In genomic region chr10:125048101-125048864, GRCh38 we compare ENCODE assay signal across 8 cellular contexts.
DNase-seq lines count a peak whose midpoint lies in the region; ATAC-seq and TF ChIP-seq lines count a peak whose summit lies in the region.

No MANE protein-coding gene starts in this region.

- DNase-seq in DMS53 treated with DMSO at 0.1 percent for 48 hours (lab: John Stamatoyannopoulos, UW; ENCODE audit: unreplicated experiment) (peak; percentile 73), RWPE2 (ENCODE audit: low spot score) (no peak), glomerular visceral epithelial cell (ENCODE audit: extremely low spot score) (peak; percentile 84), trophoblast cell (peak; percentile 88 to 93), uterus (peak; percentile 89 to 90)
- DNase-seq in activated effector memory CD4-positive, alpha-beta T cell treated with anti-CD3 and anti-CD28 coated beads, Interleukin-2, amount 50 U/mL, for 16 hours, result peak; percentile 80

- peaks cover 6% of the 10 kb centered on the region for H3K79me2 ChIP-seq in trophoblast cell (ENCODE audit: control insufficient read depth, insufficient read depth, low read length, poor library complexity)

- no peak overlapping the region for H2BK5ac ChIP-seq in trophoblast cell (ENCODE audit: low read depth, low read length, poor library complexity)

- no CpG with 5 or more reads among the region's 16 CpGs for WGBS in trophoblast cell (ENCODE audit: extremely low coverage, insufficient coverage, insufficient read length)

- no peak overlapping the region for H4K91ac ChIP-seq in trophoblast cell (ENCODE audit: low read depth, low read length)

- H3K36me3 ChIP-seq in HUES48 (ENCODE audit: control insufficient read depth, insufficient read depth, low read length) (peaks cover 13% of the 10 kb centered on the region), RWPE2 (ENCODE audit: low read depth) (peaks cover 31% of the 10 kb centered on the region), trophoblast cell (ENCODE audit: control insufficient read depth in 1 of 2, insufficient read depth in 2 of 2, low read length in 2 of 2) (peaks cover 7 to 11% of the 10 kb centered on the region in 2 experiments), uterus (no peaks in the 10 kb centered on the region)

- H3K4me1 ChIP-seq in HUES48 (ENCODE audit: control insufficient read depth, insufficient read depth, low read length), result peaks cover 46% of the 10 kb centered on the region
- H3K4me1 ChIP-seq in RWPE2 (ENCODE audit: insufficient read depth, poor library complexity, severe bottlenecking), result peaks cover 35% of the 10 kb centered on the region
- peaks cover 11 to 25% of the 10 kb centered on the region in 2 experiments for H3K4me1 ChIP-seq in trophoblast cell (ENCODE audit: control insufficient read depth in 1 of 2, insufficient read depth in 2 of 2, low read length in 2 of 2)
- H3K4me1 ChIP-seq in uterus, result peaks cover 10 to 15% of the 10 kb centered on the region in 2 donors

- ATAC-seq in GM21447 (IDR thresholded peaks at IDR 0.05; ENCODE audit: unreplicated experiment), result peak; percentile 77
- peak; percentile 91 for ATAC-seq in RWPE2 (ENCODE audit: low read depth)

- H3K27me3 ChIP-seq in HUES48 (ENCODE audit: control insufficient read depth, insufficient read depth, low read length), result no peaks in the 10 kb centered on the region
- H3K27me3 ChIP-seq in RWPE2 (ENCODE audit: insufficient read depth, poor library complexity, severe bottlenecking), result no peaks in the 10 kb centered on the region
- no peaks in the 10 kb centered on the region for H3K27me3 ChIP-seq in trophoblast cell (ENCODE audit: insufficient read depth, low read length)
- no peaks in the 10 kb centered on the region for H3K27me3 ChIP-seq in uterus

- TF ChIP-seq CTCF in RWPE2 (IDR thresholded peaks at IDR 0.05; ENCODE audit: poor library complexity, severe bottlenecking) (peak; percentile 95), uterus (IDR thresholded peaks at IDR 0.05) (peak; percentile 93 to 98 (median 97))

- intact Hi-C loops in uterus (cut with DNase I; ENCODE audit: low total_unique reads), result no loop called here

- no peak overlapping the region for H4K8ac ChIP-seq in trophoblast cell (ENCODE audit: low read depth, low read length)

- no peak overlapping the region for H2AK5ac ChIP-seq in trophoblast cell (ENCODE audit: low read length)

- no peak overlapping the region for H3K23ac ChIP-seq in trophoblast cell (ENCODE audit: low read length)

- peak in 1 of 2 donors; percentile 17 for TF ChIP-seq POLR2A in uterus (IDR thresholded peaks at IDR 0.05)

- H3K9me3 ChIP-seq in HUES48 (ENCODE audit: control insufficient read depth, insufficient read depth, low read length) (no peaks in the 10 kb centered on the region), RWPE2 (ENCODE audit: severe bottlenecking) (no peaks in the 10 kb centered on the region), trophoblast cell (ENCODE audit: insufficient read depth, low read depth, low read length) (no peaks in the 10 kb centered on the region), uterus (no peaks in the 10 kb centered on the region)

- H2AFZ ChIP-seq in trophoblast cell (ENCODE audit: insufficient read depth, low read length, poor library complexity), result no peak overlapping the region

- peak overlapping the region; percentile 32 for H2BK12ac ChIP-seq in trophoblast cell (ENCODE audit: low read length)

- no peak overlapping the region for H3K4me2 ChIP-seq in trophoblast cell (ENCODE audit: low read length)

- no peak overlapping the region for H3K14ac ChIP-seq in trophoblast cell (ENCODE audit: low read length)

- H3K27ac ChIP-seq in HUES48 (ENCODE audit: low read depth, low read length) (peak overlapping the region; percentile 56), RWPE2 (ENCODE audit: poor library complexity, severe bottlenecking) (peak overlapping the region; percentile 68), trophoblast cell (ENCODE audit: low read depth, low read length) (peak overlapping the region; percentile 20), uterus (peak overlapping the region; percentile 66 to 81)

- peak overlapping the region; percentile 30 for H3K4ac ChIP-seq in trophoblast cell (ENCODE audit: low read depth, low read length)

- peaks cover 10% of the 10 kb centered on the region for H3K79me1 ChIP-seq in trophoblast cell (ENCODE audit: low read length)

- H3K4me3 ChIP-seq in HUES48 (ENCODE audit: low read depth, low read length) (no peak overlapping the region), RWPE2 (ENCODE audit: severe bottlenecking) (no peak overlapping the region), trophoblast cell (ENCODE audit: low read depth, low read length) (no peak overlapping the region), uterus (no peak overlapping the region)

- peak overlapping the region; percentile 21 for H2BK120ac ChIP-seq in trophoblast cell (ENCODE audit: insufficient read depth, low read length, poor library complexity)

- H3K9ac ChIP-seq in HUES48 (ENCODE audit: low read depth, low read length) (no peak overlapping the region), trophoblast cell (ENCODE audit: low read length) (no peak overlapping the region)

- peak overlapping the region; percentile 48 for H3K18ac ChIP-seq in trophoblast cell (ENCODE audit: low read length)

- no peak overlapping the region for H4K12ac ChIP-seq in trophoblast cell (ENCODE audit: low read depth, low read length)

Comparison
In these comparisons a context has a peak if more than half of its experiments do, and no peak if none do; other contexts are left out.
1. H3K27ac ChIP-seq: peak in every context shown above with its lines; median percentile 74 in uterus; 68 in RWPE2; 56 in HUES48; 20 in trophoblast cell.